In genomic region chr4:111464251-111465045, GRCh38 we compare ENCODE assay signal across 18 cellular contexts.
"Had no signal": no experiment of that assay in that cellular context is flagged by ENCODE, and none has a peak within 500 bp of the region (broad histone marks: within the 10 kb centered on the region; RNA-seq: fewer than 3 reads in every experiment).

No MANE protein-coding gene starts in this region.

- H3K27ac ChIP-seq: ascending aorta, lower lobe of right lung, psoas muscle, right lobe of liver, suprapubic skin, WERI-Rb-1 had no signal

- H3K4me1 Mint-ChIP-seq: activated CD4-positive, alpha-beta T cell treated with anti-CD3 and anti-CD28 coated beads for 36 hours; natural killer cell; T-cell had no signal

- H3K27ac Mint-ChIP-seq: activated CD4-positive, alpha-beta T cell treated with anti-CD3 and anti-CD28 coated beads for 36 hours; activated CD8-positive, alpha-beta T cell treated with anti-CD3 and anti-CD28 coated beads for 36 hours; activated T-helper 1 cell treated with anti-CD3 and anti-CD28 coated beads, Interleukin-12 subunit alpha, Interleukin-12 subunit beta, Interleukin-2, Interleukin-4 antibody, amounts not matched to agents 30 ng/mL and 10 ng/mL and 1 ng/mL, durations not matched to agents 14 hours and 24 hours and 36 hours; natural killer cell; T-cell; type B pancreatic cell had no signal

- H3K36me3 Mint-ChIP-seq: natural killer cell, T-cell, type B pancreatic cell had no signal

- H3K9me3 ChIP-seq: lower lobe of right lung, psoas muscle, right lobe of liver, suprapubic skin had no signal

- H3K4me3 Mint-ChIP-seq: activated CD4-positive, alpha-beta T cell treated with anti-CD3 and anti-CD28 coated beads for 36 hours; activated CD8-positive, alpha-beta T cell treated with anti-CD3 and anti-CD28 coated beads for 36 hours; activated T-helper 1 cell treated with anti-CD3 and anti-CD28 coated beads, Interleukin-12 subunit alpha, Interleukin-12 subunit beta, Interleukin-2, Interleukin-4 antibody, amounts not matched to agents 30 ng/mL and 10 ng/mL and 1 ng/mL, durations not matched to agents 14 hours and 24 hours and 36 hours; natural killer cell; T-cell; type B pancreatic cell had no signal

- H3K4me3 ChIP-seq: ascending aorta, lower lobe of right lung, psoas muscle, right lobe of liver, suprapubic skin had no signal

- H3K4me1 ChIP-seq: ascending aorta, lower lobe of right lung, psoas muscle, right lobe of liver, suprapubic skin had no signal

- H3K27me3 Mint-ChIP-seq: activated CD4-positive, alpha-beta T cell treated with anti-CD3 and anti-CD28 coated beads for 36 hours; activated CD8-positive, alpha-beta T cell treated with anti-CD3 and anti-CD28 coated beads for 36 hours; T-cell; type B pancreatic cell had no signal

- H3K36me3 ChIP-seq: ascending aorta, lower lobe of right lung, right lobe of liver, suprapubic skin, WERI-Rb-1 had no signal

- ATAC-seq: activated CD4-positive, alpha-beta T cell treated with anti-CD3 and anti-CD28 coated beads for 36 hours; activated CD8-positive, alpha-beta T cell treated with anti-CD3 and anti-CD28 coated beads for 36 hours; left cardiac atrium; lower lobe of right lung; natural killer cell; psoas muscle; right lobe of liver; stimulated activated naive CD8-positive, alpha-beta T cell treated with anti-CD3 and anti-CD28 coated beads, Interleukin-15, Interleukin-2, amounts not matched to agents 100 U/mL and 50 U/mL, for 24 hours; T-cell had no signal

- DNase-seq: activated CD4-positive, alpha-beta T cell treated with anti-CD3 and anti-CD28 coated beads for 36 hours; activated CD8-positive, alpha-beta T cell treated with anti-CD3 and anti-CD28 coated beads for 36 hours; activated naive CD4-positive, alpha-beta T cell; left cardiac atrium; lower lobe of right lung; natural killer cell; nucleus accumbens; psoas muscle; right lobe of liver; stimulated activated CD4-positive, alpha-beta T cell treated with anti-CD3 and anti-CD28 coated beads, Interleukin-4, amount 100 ng/mL, for 1 hour; stimulated activated CD8-positive, alpha-beta memory T cell treated with anti-CD3 and anti-CD28 coated beads, Interleukin-4, amount 100 ng/mL, for 48 hours; stimulated activated naive CD8-positive, alpha-beta T cell treated with anti-CD3 and anti-CD28 coated beads, Interleukin-15, Interleukin-2, amounts not matched to agents 100 U/mL and 50 U/mL, for 24 hours; T-cell; WERI-Rb-1 had no signal

- H3K9me3 Mint-ChIP-seq: activated T-helper 1 cell treated with anti-CD3 and anti-CD28 coated beads, Interleukin-12 subunit alpha, Interleukin-12 subunit beta, Interleukin-2, Interleukin-4 antibody, amounts not matched to agents 30 ng/mL and 10 ng/mL and 1 ng/mL, durations not matched to agents 14 hours and 24 hours and 36 hours had no signal

- H3K27me3 ChIP-seq: ascending aorta, right lobe of liver, suprapubic skin had no signal
